8 cellular contexts compared by ENCODE assay signal in genomic region chr2:132038883-132039235, GRCh38.
DNase-seq lines count a peak whose midpoint lies in the region; ATAC-seq and TF ChIP-seq lines count a peak whose summit lies in the region.
"Not testable (repeated sequence)": the region's sequence is repeated elsewhere in the genome, so short reads cannot be mapped to it uniquely, and the experiment has no call there.

No MANE protein-coding gene starts in this region.

- DNase-seq in HFF-Myc (ENCODE audit: extremely low read depth, low read depth); SK-N-MC (ENCODE audit: low read depth, low spot score); astrocyte of the cerebellum (ENCODE audit: low read depth): not testable (repeated sequence)

- not testable (repeated sequence) for H2AFZ ChIP-seq in ACC112 (ENCODE audit: low read length, unreplicated experiment); neural cell (ENCODE audit: low read depth, low read length)

- H3K9me3 ChIP-seq in SK-N-MC (ENCODE audit: low read depth, low read length); esophagus (ENCODE audit: control insufficient read depth in 2 of 2, insufficient read depth in 1 of 2, low read depth in 1 of 2, low read length in 1 of 2); iPS-18c (ENCODE audit: control insufficient read depth, insufficient read depth, low read length); neural cell (ENCODE audit: low read length): not testable (repeated sequence)

- H3K36me3 Mint-ChIP-seq in stimulated activated memory B cell treated with anti-CD40 and anti-IgM and Interleukin-4, amounts not matched to agents 10 μg/mL and 1 μg/mL and 100 μg/mL, for 72 hours, result not testable (repeated sequence)

- not testable (repeated sequence) for TF ChIP-seq RAD21 in neural cell (conservative IDR thresholded peaks at IDR 0.05)

- in situ Hi-C loops in astrocyte of the cerebellum (cut with HindIII; ENCODE audit: low sequenced_read_pairs), result not testable (repeated sequence)

- peak overlapping the region; percentile 62 for H3K4me2 ChIP-seq in neural cell (ENCODE audit: low read length)

- H3K4me1 ChIP-seq in ACC112 (ENCODE audit: control insufficient read depth, insufficient read depth, low read length, unreplicated experiment); esophagus (ENCODE audit: control insufficient read depth in 2 of 2, insufficient read depth in 2 of 2, low read length in 1 of 2): not testable (repeated sequence)

- H3K4me1 Mint-ChIP-seq in stimulated activated memory B cell treated with anti-CD40 and anti-IgM and Interleukin-4, amounts not matched to agents 10 μg/mL and 1 μg/mL and 100 μg/mL, for 72 hours, result peaks cover 10% of the 10 kb centered on the region

- TF ChIP-seq CTCF in HFF-Myc (IDR thresholded peaks at IDR 0.05; ENCODE audit: low read depth, low read length, missing control alignments); astrocyte of the cerebellum (IDR thresholded peaks at IDR 0.05; ENCODE audit: low read depth, low read length, missing control alignments); neural cell (IDR thresholded peaks at IDR 0.05; ENCODE audit: poor library complexity, severe bottlenecking): not testable (repeated sequence)

- H3K79me2 ChIP-seq in ACC112 (ENCODE audit: control insufficient read depth, insufficient read depth, low read length, unreplicated experiment); neural cell (replicated peaks; ENCODE audit: insufficient read depth, low read length): not testable (repeated sequence)

- H3K4me3 ChIP-seq in ACC112 (ENCODE audit: low read depth, low read length) (peak overlapping the region; percentile 73), HFF-Myc (replicated peaks; ENCODE audit: low read depth, low read length) (peak overlapping the region; percentile 32; the same call in 1 of the 2 replicates), SK-N-MC (peak overlapping the region; percentile 92), astrocyte of the cerebellum (ENCODE audit: low read depth, low read length) (peak overlapping the region; percentile 60), esophagus (ENCODE audit: low read depth in 1 of 2, low read length in 2 of 2) (peak overlapping the region; percentile 4 to 54), iPS-18c (ENCODE audit: insufficient read depth, low read depth, low read length) (peak overlapping the region; percentile 69; the same call in 1 of the 2 replicates), neural cell (ENCODE audit: low read length) (peak overlapping the region; percentile 75)

- not testable (repeated sequence) for H4K20me1 ChIP-seq in neural cell (ENCODE audit: insufficient read depth)

- peak overlapping the region; percentile 14 for H3K4me3 Mint-ChIP-seq in stimulated activated memory B cell treated with anti-CD40 and anti-IgM and Interleukin-4, amounts not matched to agents 10 μg/mL and 1 μg/mL and 100 μg/mL, for 72 hours

- not testable (repeated sequence) for H3K36me3 ChIP-seq in ACC112 (ENCODE audit: insufficient read depth, low read length); SK-N-MC (ENCODE audit: insufficient read depth, low read length); esophagus (ENCODE audit: control insufficient read depth in 2 of 2, insufficient read depth in 2 of 2, low read length in 1 of 2); neural cell (ENCODE audit: insufficient read depth, low read length)

- not testable (repeated sequence) for TF ChIP-seq EP300 in neural cell (conservative IDR thresholded peaks at IDR 0.05; ENCODE audit: poor library complexity, severe bottlenecking)

- H3K27me3 Mint-ChIP-seq in stimulated activated memory B cell treated with anti-CD40 and anti-IgM and Interleukin-4, amounts not matched to agents 10 μg/mL and 1 μg/mL and 100 μg/mL, for 72 hours, result peaks cover 38% of the 10 kb centered on the region

- not testable (repeated sequence) for H3K27ac Mint-ChIP-seq in stimulated activated memory B cell treated with anti-CD40 and anti-IgM and Interleukin-4, amounts not matched to agents 10 μg/mL and 1 μg/mL and 100 μg/mL, for 72 hours

- not testable (repeated sequence) for H3K27ac ChIP-seq in ACC112 (ENCODE audit: low read depth, low read length); SK-N-MC; esophagus (ENCODE audit: low read depth in 2 of 2, low read length in 1 of 2); neural cell (ENCODE audit: low read length)

- not testable (repeated sequence) for H3F3A ChIP-seq in neural cell (ENCODE audit: insufficient read depth, low read length, poor library complexity, severe bottlenecking)

- peaks cover 38% of the 10 kb centered on the region for H3K27me3 ChIP-seq in ACC112 (ENCODE audit: insufficient read depth, low read length)
- H3K27me3 ChIP-seq in esophagus (ENCODE audit: control insufficient read depth in 1 of 2, insufficient read depth in 2 of 2, low read length in 2 of 2), result not testable (repeated sequence)
- peaks cover 17% of the 10 kb centered on the region for H3K27me3 ChIP-seq in neural cell (ENCODE audit: insufficient read depth, low read depth, low read length)

- not testable (repeated sequence) for H3K9me3 Mint-ChIP-seq in stimulated activated memory B cell treated with anti-CD40 and anti-IgM and Interleukin-4, amounts not matched to agents 10 μg/mL and 1 μg/mL and 100 μg/mL, for 72 hours

- not testable (repeated sequence) for H3K9me2 ChIP-seq in neural cell (ENCODE audit: insufficient read depth, low read length)

- WGBS in esophagus, 2 donors, result 4 to 8% methylated on average over 1 of the region's 1 CpG

- not testable (repeated sequence) for H3K9ac ChIP-seq in SK-N-MC (ENCODE audit: insufficient read length)
- peak overlapping the region; percentile 61 for H3K9ac ChIP-seq in neural cell (ENCODE audit: low read length)

- ATAC-seq in stimulated activated memory B cell treated with anti-CD40 and anti-IgM and Interleukin-4, amounts not matched to agents 10 μg/mL and 1 μg/mL and 100 μg/mL, for 72 hours, result not testable (repeated sequence)

Comparison
In these comparisons a context has a peak if more than half of its experiments do, and no peak if none do; other contexts are left out.
1. H3K4me3 ChIP-seq: peak in every context shown above with its lines; median percentile 92 in SK-N-MC; 75 in neural cell; 73 in ACC112; 69 in iPS-18c; 60 in astrocyte of the cerebellum; 32 in HFF-Myc; 29 in esophagus.